In genomic region chr20:23425129-23425528, GRCh38 we compare ENCODE assay signal across 1 cellular context.
TF ChIP-seq lines count a peak whose summit lies in the region.

No MANE protein-coding gene starts in this region.

TF ChIP-seq in HepG2, 621 proteins besides CTCF, POLR2A, EP300 and RAD21 (continued from another document):
- TF ChIP-seq ZNF589 (CRISPR knock-in tag; conservative IDR thresholded peaks at IDR 0.05) (no peak), SPEN (CRISPR knock-in tag; IDR thresholded peaks at IDR 0.05; ENCODE audit: low read depth) (no peak), ZNF326 (CRISPR knock-in tag; IDR thresholded peaks at IDR 0.05; ENCODE audit: borderline replicate concordance) (no peak), KDM2A (CRISPR knock-in tag; IDR thresholded peaks at IDR 0.05; ENCODE audit: borderline replicate concordance, low read depth) (0 out of 2 replicates have a peak, but pooled peaks have one; percentile 24), ATAD3A (CRISPR knock-in tag; IDR thresholded peaks at IDR 0.05) (no peak), IKZF1 (IDR thresholded peaks at IDR 0.05) (no peak), CAMTA2 (CRISPR knock-in tag; IDR thresholded peaks at IDR 0.05; ENCODE audit: borderline replicate concordance) (no peak), ZNF646 (CRISPR knock-in tag; IDR thresholded peaks at IDR 0.05) (no peak), PAXIP1 (CRISPR knock-in tag; conservative IDR thresholded peaks at IDR 0.05) (no peak), ZBTB38 (CRISPR knock-in tag; IDR thresholded peaks at IDR 0.05) (0 out of 2 replicates have a peak, but pooled peaks have one; percentile 28), ZNF83 (CRISPR knock-in tag; IDR thresholded peaks at IDR 0.05; ENCODE audit: borderline replicate concordance) (no peak), PAWR (CRISPR knock-in tag; IDR thresholded peaks at IDR 0.05; ENCODE audit: borderline replicate concordance) (no peak)
